Comparison of ENCODE assay signal across 1 cellular context in the genomic region with DNA sequence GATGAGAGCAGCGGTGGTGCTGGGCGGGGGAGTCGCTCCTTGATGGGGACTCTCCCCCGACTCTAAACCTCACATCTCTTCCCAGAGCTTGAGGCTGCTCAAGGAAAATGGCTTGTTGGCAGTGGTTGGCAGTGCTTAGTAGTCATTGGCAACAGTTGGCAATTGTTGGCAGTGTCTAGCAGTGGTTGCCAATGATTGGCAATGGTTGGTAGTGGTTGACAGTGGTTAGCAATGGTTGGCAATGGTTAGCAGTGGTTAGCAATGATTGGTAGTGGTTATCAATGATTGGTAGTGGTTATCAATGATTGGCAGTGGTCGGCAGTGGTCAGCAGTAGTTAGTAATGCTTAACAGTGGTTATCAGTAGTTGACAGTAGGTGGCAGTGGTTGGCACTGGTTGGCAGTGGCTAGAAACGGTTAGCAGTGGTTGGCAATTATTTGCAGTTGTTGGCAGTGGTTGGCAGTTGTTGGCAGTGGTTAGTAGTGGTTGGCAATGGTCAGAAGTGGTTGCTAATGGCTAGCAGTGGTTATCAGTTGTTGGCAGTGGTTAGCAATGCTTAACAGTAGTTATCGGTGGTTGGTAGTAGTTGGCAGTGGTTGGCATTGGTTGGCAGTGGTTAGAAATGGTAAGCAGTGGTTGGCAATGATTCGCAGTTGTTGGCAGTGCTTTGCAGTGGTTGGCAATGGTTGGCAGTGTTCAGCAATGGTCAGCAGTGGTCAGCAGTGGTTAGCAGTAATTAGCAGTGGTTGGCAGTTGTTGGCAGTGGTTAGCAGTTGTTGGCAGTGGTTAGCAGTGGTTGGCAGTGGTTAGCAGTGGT.
TF ChIP-seq lines count a peak whose summit lies in the region.

No MANE protein-coding gene starts in this region.

TF ChIP-seq in GM23338, 12 proteins besides CTCF, POLR2A, EP300 and RAD21:
- no peak for TF ChIP-seq ZNF331 (CRISPR knock-in tag; IDR thresholded peaks at IDR 0.05; ENCODE audit: low read depth)
- no peak for TF ChIP-seq POLR2AphosphoS5 (IDR thresholded peaks at IDR 0.05; ENCODE audit: low read depth)
- no peak for TF ChIP-seq EZH2 (IDR thresholded peaks at IDR 0.05; ENCODE audit: low read depth, unreplicated experiment)
- TF ChIP-seq, protein P1, sequence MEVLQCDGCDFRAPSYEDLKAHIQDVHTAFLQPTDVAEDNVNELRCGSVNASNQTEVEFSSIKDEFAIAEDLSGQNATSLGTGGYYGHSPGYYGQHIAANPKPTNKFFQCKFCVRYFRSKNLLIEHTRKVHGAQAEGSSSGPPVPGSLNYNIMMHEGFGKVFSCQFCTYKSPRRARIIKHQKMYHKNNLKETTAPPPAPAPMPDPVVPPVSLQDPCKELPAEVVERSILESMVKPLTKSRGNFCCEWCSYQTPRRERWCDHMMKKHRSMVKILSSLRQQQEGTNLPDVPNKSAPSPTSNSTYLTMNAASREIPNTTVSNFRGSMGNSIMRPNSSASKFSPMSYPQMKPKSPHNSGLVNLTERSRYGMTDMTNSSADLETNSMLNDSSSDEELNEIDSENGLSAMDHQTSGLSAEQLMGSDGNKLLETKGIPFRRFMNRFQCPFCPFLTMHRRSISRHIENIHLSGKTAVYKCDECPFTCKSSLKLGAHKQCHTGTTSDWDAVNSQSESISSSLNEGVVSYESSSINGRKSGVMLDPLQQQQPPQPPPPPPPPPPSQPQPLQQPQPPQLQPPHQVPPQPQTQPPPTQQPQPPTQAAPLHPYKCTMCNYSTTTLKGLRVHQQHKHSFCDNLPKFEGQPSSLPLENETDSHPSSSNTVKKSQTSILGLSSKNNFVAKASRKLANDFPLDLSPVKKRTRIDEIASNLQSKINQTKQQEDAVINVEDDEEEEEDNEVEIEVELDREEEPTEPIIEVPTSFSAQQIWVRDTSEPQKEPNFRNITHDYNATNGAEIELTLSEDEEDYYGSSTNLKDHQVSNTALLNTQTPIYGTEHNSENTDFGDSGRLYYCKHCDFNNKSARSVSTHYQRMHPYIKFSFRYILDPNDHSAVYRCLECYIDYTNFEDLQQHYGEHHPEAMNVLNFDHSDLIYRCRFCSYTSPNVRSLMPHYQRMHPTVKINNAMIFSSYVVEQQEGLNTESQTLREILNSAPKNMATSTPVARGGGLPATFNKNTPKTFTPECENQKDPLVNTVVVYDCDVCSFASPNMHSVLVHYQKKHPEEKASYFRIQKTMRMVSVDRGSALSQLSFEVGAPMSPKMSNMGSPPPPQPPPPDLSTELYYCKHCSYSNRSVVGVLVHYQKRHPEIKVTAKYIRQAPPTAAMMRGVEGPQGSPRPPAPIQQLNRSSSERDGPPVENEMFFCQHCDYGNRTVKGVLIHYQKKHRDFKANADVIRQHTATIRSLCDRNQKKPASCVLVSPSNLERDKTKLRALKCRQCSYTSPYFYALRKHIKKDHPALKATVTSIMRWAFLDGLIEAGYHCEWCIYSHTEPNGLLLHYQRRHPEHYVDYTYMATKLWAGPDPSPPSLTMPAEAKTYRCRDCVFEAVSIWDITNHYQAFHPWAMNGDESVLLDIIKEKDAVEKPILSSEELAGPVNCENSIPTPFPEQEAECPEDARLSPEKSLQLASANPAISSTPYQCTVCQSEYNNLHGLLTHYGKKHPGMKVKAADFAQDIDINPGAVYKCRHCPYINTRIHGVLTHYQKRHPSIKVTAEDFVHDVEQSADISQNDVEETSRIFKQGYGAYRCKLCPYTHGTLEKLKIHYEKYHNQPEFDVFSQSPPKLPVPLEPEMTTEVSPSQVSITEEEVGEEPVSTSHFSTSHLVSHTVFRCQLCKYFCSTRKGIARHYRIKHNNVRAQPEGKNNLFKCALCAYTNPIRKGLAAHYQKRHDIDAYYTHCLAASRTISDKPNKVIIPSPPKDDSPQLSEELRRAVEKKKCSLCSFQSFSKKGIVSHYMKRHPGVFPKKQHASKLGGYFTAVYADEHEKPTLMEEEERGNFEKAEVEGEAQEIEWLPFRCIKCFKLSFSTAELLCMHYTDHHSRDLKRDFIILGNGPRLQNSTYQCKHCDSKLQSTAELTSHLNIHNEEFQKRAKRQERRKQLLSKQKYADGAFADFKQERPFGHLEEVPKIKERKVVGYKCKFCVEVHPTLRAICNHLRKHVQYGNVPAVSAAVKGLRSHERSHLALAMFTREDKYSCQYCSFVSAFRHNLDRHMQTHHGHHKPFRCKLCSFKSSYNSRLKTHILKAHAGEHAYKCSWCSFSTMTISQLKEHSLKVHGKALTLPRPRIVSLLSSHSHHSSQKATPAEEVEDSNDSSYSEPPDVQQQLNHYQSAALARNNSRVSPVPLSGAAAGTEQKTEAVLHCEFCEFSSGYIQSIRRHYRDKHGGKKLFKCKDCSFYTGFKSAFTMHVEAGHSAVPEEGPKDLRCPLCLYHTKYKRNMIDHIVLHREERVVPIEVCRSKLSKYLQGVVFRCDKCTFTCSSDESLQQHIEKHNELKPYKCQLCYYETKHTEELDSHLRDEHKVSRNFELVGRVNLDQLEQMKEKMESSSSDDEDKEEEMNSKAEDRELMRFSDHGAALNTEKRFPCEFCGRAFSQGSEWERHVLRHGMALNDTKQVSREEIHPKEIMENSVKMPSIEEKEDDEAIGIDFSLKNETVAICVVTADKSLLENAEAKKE (CRISPR knock-in tag; IDR thresholded peaks at IDR 0.05), result no peak
- TF ChIP-seq CREB1 (CRISPR knock-in tag; IDR thresholded peaks at IDR 0.05; ENCODE audit: low read depth), result no peak
- TF ChIP-seq JUNB (IDR thresholded peaks at IDR 0.05; ENCODE audit: unreplicated experiment), result no peak
